In genomic region chr10:47233631-47234030, GRCh38 we compare ENCODE assay signal across 18 cellular contexts.
DNase-seq lines count a peak whose midpoint lies in the region; ATAC-seq, FAIRE-seq and TF ChIP-seq lines count a peak whose summit lies in the region.
"Had no signal": no experiment of that assay in that cellular context is flagged by ENCODE, and none has a peak within 500 bp of the region (broad histone marks: within the 10 kb centered on the region; RNA-seq: fewer than 3 reads in every experiment).

No MANE protein-coding gene starts in this region.

- intact Hi-C loops in Right ventricle myocardium inferior (cut with DNase I) (no loop called here), esophagus muscularis mucosa (cut with DNase I) (no loop called here), right cardiac atrium (cut with DNase I) (no loop called here), spleen (cut with DNase I; ENCODE audit: low total_unique reads) (no loop called here), kidney (cut with DNase I) (no loop called here)

- no peak for DNase-seq in Right ventricle myocardium inferior (ENCODE audit: missing footprints)
- no peak for DNase-seq in right atrium auricular region (ENCODE audit: low spot score)
- DNase-seq in esophagus muscularis mucosa (ENCODE audit: extremely low spot score) = peak; percentile 68
- no peak for DNase-seq in right cardiac atrium
- DNase-seq in spleen = peak; percentile 2
- no peak for DNase-seq in T-helper 2 cell
- no peak for DNase-seq in kidney
- DNase-seq: 8988T; CD4-positive, alpha-beta memory T cell; DMS153; DMS79; GF-D8; HFFc6 had no signal

- no peak overlapping the region for H3K9ac ChIP-seq in kidney (ENCODE audit: low read length in 2 of 2)
- H3K9ac ChIP-seq: BLaER1 had no signal

- no peaks in the 10 kb centered on the region for H3K36me3 ChIP-seq in right atrium auricular region
- no peaks in the 10 kb centered on the region for H3K36me3 ChIP-seq in esophagus muscularis mucosa
- no peaks in the 10 kb centered on the region for H3K36me3 ChIP-seq in spleen
- H3K36me3 ChIP-seq in kidney (ENCODE audit: control insufficient read depth in 1 of 2, insufficient read depth in 2 of 2, low read length in 2 of 2) = no peaks in the 10 kb centered on the region
- H3K36me3 ChIP-seq: BLaER1 had no signal

- TF ChIP-seq CTCF in right atrium auricular region (IDR thresholded peaks at IDR 0.05) (no peak), esophagus muscularis mucosa (IDR thresholded peaks at IDR 0.05) (no peak), spleen (IDR thresholded peaks at IDR 0.05 in 8 of 11, conservative IDR thresholded peaks at IDR 0.05 in 3 of 11) (no peak), kidney (IDR thresholded peaks at IDR 0.05; ENCODE audit: borderline replicate concordance, extremely low read depth, insufficient read depth) (no peak)

- peak; percentile 75 for ATAC-seq in Right ventricle myocardium inferior
- peak; percentile 70 to 76 for ATAC-seq in right cardiac atrium
- ATAC-seq in HG03108 (IDR thresholded peaks at IDR 0.05; ENCODE audit: unreplicated experiment) = no peak
- ATAC-seq: GM23338, HCT116 had no signal

- no peak for FAIRE-seq in kidney (lab: Jason Lieb, UNC)
- FAIRE-seq: H54 had no signal

- no peak overlapping the region for H3K4me3 ChIP-seq in right atrium auricular region
- no peak overlapping the region for H3K4me3 ChIP-seq in esophagus muscularis mucosa
- no peak overlapping the region for H3K4me3 ChIP-seq in right cardiac atrium (ENCODE audit: low read length)
- no peak overlapping the region for H3K4me3 ChIP-seq in spleen
- H3K4me3 ChIP-seq in kidney (ENCODE audit: low read length in 2 of 2) = no peak overlapping the region
- H3K4me3 ChIP-seq: BLaER1, GM23338 had no signal

- no peak for TF ChIP-seq POLR2A in esophagus muscularis mucosa (IDR thresholded peaks at IDR 0.05; ENCODE audit: low read depth)
- TF ChIP-seq POLR2A in spleen (IDR thresholded peaks at IDR 0.05) = no peak

- H3K9me3 ChIP-seq in right atrium auricular region (peaks cover 0 to 6% of the 10 kb centered on the region in 2 donors), esophagus muscularis mucosa (peaks cover 0 to 18% (median 7%) of the 10 kb centered on the region in 4 donors), right cardiac atrium (ENCODE audit: control insufficient read depth, low read length) (no peaks in the 10 kb centered on the region), spleen (peaks cover 0 to 13% (median 5%) of the 10 kb centered on the region in 8 donors), kidney (ENCODE audit: control insufficient read depth in 1 of 2, low read length in 2 of 2) (peaks cover 0 to 4% of the 10 kb centered on the region in 2 donors)
- H3K9me3 ChIP-seq: BLaER1 had no signal

- peaks cover 0 to 12% of the 10 kb centered on the region in 2 donors for H3K4me1 ChIP-seq in right atrium auricular region
- H3K4me1 ChIP-seq in esophagus muscularis mucosa = peaks cover 0 to 9% (median 0%) of the 10 kb centered on the region in 4 donors
- H3K4me1 ChIP-seq in right cardiac atrium (ENCODE audit: control insufficient read depth, insufficient read depth, low read length) = peaks cover 3% of the 10 kb centered on the region
- peaks cover 0 to 12% (median 0%) of the 10 kb centered on the region in 6 donors for H3K4me1 ChIP-seq in spleen
- no peaks in the 10 kb centered on the region for H3K4me1 ChIP-seq in kidney (ENCODE audit: control insufficient read depth in 1 of 2, insufficient read depth in 1 of 2, low read depth in 1 of 2, low read length in 2 of 2)
- H3K4me1 ChIP-seq: BLaER1 had no signal

- H3K27me3 ChIP-seq in right atrium auricular region (no peaks in the 10 kb centered on the region), esophagus muscularis mucosa (no peaks in the 10 kb centered on the region), right cardiac atrium (ENCODE audit: control insufficient read depth, insufficient read depth) (no peaks in the 10 kb centered on the region), spleen (replicated peaks in 1 of 7) (no peaks in the 10 kb centered on the region)
- H3K27me3 ChIP-seq: BLaER1 had no signal

- TF ChIP-seq EP300 in esophagus muscularis mucosa (IDR thresholded peaks at IDR 0.05) = no peak

- H3K27ac ChIP-seq in right atrium auricular region (no peak overlapping the region), esophagus muscularis mucosa (replicated peaks in 1 of 4) (no peak overlapping the region), right cardiac atrium (ENCODE audit: low read length) (no peak overlapping the region), spleen (no peak overlapping the region), kidney (ENCODE audit: low read depth in 2 of 2, low read length in 2 of 2) (no peak overlapping the region)
- H3K27ac ChIP-seq: BLaER1 had no signal

Comparison
In these comparisons a context has a peak if more than half of its experiments do, and no peak if none do; other contexts are left out.
1. DNase-seq: peak in esophagus muscularis mucosa (single experiment) and spleen (single experiment); none in Right ventricle myocardium inferior (single experiment), right atrium auricular region (single experiment), right cardiac atrium (0 of 3), T-helper 2 cell (0 of 5) and kidney (single experiment).